ENCODE assay signal across 1 cellular context in genomic region chr19:47050562-47050961, GRCh38.
A peak's percentile ranks its signal among the peaks of the same experiment; 100 is the strongest.
TF ChIP-seq lines count a peak whose summit lies in the region.
"Not testable (repeated sequence)": the region's sequence is repeated elsewhere in the genome, so short reads cannot be mapped to it uniquely, and the experiment has no call there.

No MANE protein-coding gene starts in this region.

TF ChIP-seq in HepG2, 621 proteins besides CTCF, POLR2A, EP300 and RAD21:
- TF ChIP-seq, protein P1, sequence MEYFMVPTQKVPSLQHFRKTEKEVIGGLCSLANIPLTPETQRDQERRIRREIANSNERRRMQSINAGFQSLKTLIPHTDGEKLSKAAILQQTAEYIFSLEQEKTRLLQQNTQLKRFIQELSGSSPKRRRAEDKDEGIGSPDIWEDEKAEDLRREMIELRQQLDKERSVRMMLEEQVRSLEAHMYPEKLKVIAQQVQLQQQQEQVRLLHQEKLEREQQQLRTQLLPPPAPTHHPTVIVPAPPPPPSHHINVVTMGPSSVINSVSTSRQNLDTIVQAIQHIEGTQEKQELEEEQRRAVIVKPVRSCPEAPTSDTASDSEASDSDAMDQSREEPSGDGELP (IDR thresholded peaks at IDR 0.05; ENCODE audit: borderline replicate concordance, low read depth), result 0 out of 2 replicates have a peak, but pooled peaks have one; percentile 12
- peak; percentile 15; the same call in 1 of the 2 replicates for TF ChIP-seq SAP130 (CRISPR knock-in tag; IDR thresholded peaks at IDR 0.05; ENCODE audit: low read depth)
- TF ChIP-seq FOXA1 (IDR thresholded peaks at IDR 0.05), result not testable (repeated sequence)
- peak; percentile 46; the same call in 1 of the 2 replicates for TF ChIP-seq FOXA1 (CRISPR knock-in tag; IDR thresholded peaks at IDR 0.05)
- peak; percentile 54 for TF ChIP-seq FOXA3 (CRISPR knock-in tag; IDR thresholded peaks at IDR 0.05)
